In genomic region chr1:153520137-153520691, GRCh38 we compare ENCODE assay signal across 11 cellular contexts. TPM values are rescaled to one million over a fixed set of nuclear protein-coding genes. Genes with fewer than 3 reads are reported as not detected.
"Had no signal": no experiment of that assay in that cellular context is flagged by ENCODE, and none has a peak within 500 bp of the region (broad histone marks: within the 10 kb centered on the region; RNA-seq: fewer than 3 reads in every experiment).

No MANE protein-coding gene starts in this region.

RNA-seq across cellular contexts. Expression of gene S100A5, which starts 20.5 kb away (rescaled TPM):
- total RNA-seq: aorta; frontal cortex; left ventricle myocardium inferior; mammary epithelial cell; natural killer cell treated with Interleukin-12 subunit alpha and Interleukin-12 subunit beta and Interleukin-15 and Interleukin-18, amount 100 ng/mL, for 72 hours; sciatic nerve; subcutaneous adipose tissue had no signal
- polyA plus RNA-seq: aorta had no signal

RNA-seq across cellular contexts. Expression of gene S100A3, which starts 28.8 kb away (rescaled TPM):
- total RNA-seq: activated CD4-positive, alpha-beta T cell treated with anti-CD3 and anti-CD28 coated beads, Interleukin-2, amount 10 ng/mL, durations not matched to agents 7 days and 5 days; activated CD8-positive, alpha-beta T cell treated with anti-CD3 and anti-CD28 coated beads, Interleukin-2, amount 10 ng/mL, durations not matched to agents 7 days and 5 days; activated T-cell treated with anti-CD3 and anti-CD28 coated beads, Interleukin-2, amount 50 U/mL, for 4 hours; frontal cortex; natural killer cell treated with Interleukin-12 subunit alpha and Interleukin-12 subunit beta and Interleukin-15 and Interleukin-18, amount 100 ng/mL, for 72 hours; sciatic nerve; T-helper 1 cell treated with Interleukin-12 subunit alpha and Interleukin-12 subunit beta and Interleukin-4 antibody, amounts not matched to agents 30 ng/mL and 1 ng/mL, for 36 hours had no signal

RNA-seq across cellular contexts. Expression of gene S100A2, which starts 45.4 kb away (rescaled TPM):
- total RNA-seq: frontal cortex had no signal
